ENCODE assay signal across 25 cellular contexts in genomic region chr4:172628263-172628662, GRCh38.
"Had no signal": no experiment of that assay in that cellular context is flagged by ENCODE, and none has a peak within 500 bp of the region (broad histone marks: within the 10 kb centered on the region; RNA-seq: fewer than 3 reads in every experiment).

No MANE protein-coding gene starts in this region.

- H3K4me3 Mint-ChIP-seq: dendritic cell treated with granulocyte-macrophage colony-stimulating factor and Interleukin-4, amounts not matched to agents 40 ng/mL and 50 ng/mL, for 4 days; memory B cell; mesothelial cell of epicardium; naive B cell; natural killer cell treated with Interleukin-12 subunit alpha and Interleukin-12 subunit beta and Interleukin-15 and Interleukin-18, amount 100 ng/mL, for 72 hours; neural crest cell; stimulated activated naive B cell treated with anti-CD40 and anti-IgM and Interleukin-4, amounts not matched to agents 10 μg/mL and 1 μg/mL and 100 μg/mL, for 72 hours; stimulated activated naive CD8-positive, alpha-beta T cell treated with anti-CD3 and anti-CD28 coated beads, Interleukin-15, Interleukin-2, amounts not matched to agents 100 ng/mL and 50 ng/mL, for 24 hours had no signal

- H3K9me3 Mint-ChIP-seq: memory B cell had no signal

- H3K36me3 ChIP-seq: colonic mucosa, esophagus squamous epithelium, lower lobe of right lung, right lobe of liver, transverse colon, upper lobe of right lung, uterus had no signal

- H3K27me3 ChIP-seq: colonic mucosa, esophagus squamous epithelium, right lobe of liver, transverse colon, upper lobe of right lung, uterus had no signal

- H3K9me3 ChIP-seq: colonic mucosa, esophagus squamous epithelium, lower lobe of right lung, mucosa of descending colon, psoas muscle, right lobe of liver, transverse colon, upper lobe of right lung, uterus had no signal

- H3K4me1 Mint-ChIP-seq: memory B cell; naive B cell; neural crest cell; stimulated activated naive B cell treated with anti-CD40 and anti-IgM and Interleukin-4, amounts not matched to agents 10 μg/mL and 1 μg/mL and 100 μg/mL, for 72 hours had no signal

- H3K27ac ChIP-seq: colonic mucosa, esophagus squamous epithelium, lower lobe of right lung, psoas muscle, right lobe of liver, transverse colon, upper lobe of right lung, uterus had no signal

- ATAC-seq: left ventricle myocardium superior; lower lobe of right lung; mucosa of descending colon; natural killer cell treated with Interleukin-12 subunit alpha and Interleukin-12 subunit beta and Interleukin-15 and Interleukin-18, amount 100 ng/mL, for 72 hours; psoas muscle; right lobe of liver; stimulated activated naive B cell treated with anti-CD40 and anti-IgM and Interleukin-4, amounts not matched to agents 10 μg/mL and 1 μg/mL and 100 μg/mL, for 72 hours; upper lobe of right lung had no signal

- H3K4me1 ChIP-seq: colonic mucosa, esophagus squamous epithelium, lower lobe of right lung, psoas muscle, right lobe of liver, transverse colon, upper lobe of right lung, uterus had no signal

- DNase-seq: colonic mucosa; effector memory CD4-positive, alpha-beta T cell; erythroblast; esophagus squamous epithelium; foreskin melanocyte; glutamatergic neuron; left ventricle myocardium superior; lower lobe of right lung; mucosa of descending colon; naive B cell; psoas muscle; right lobe of liver; small intestine; stimulated activated CD4-positive, alpha-beta T cell treated with anti-CD3 and anti-CD28 coated beads, Interleukin-15, amount 100 ng/mL, for 24 hours; stimulated activated CD4-positive, alpha-beta T cell treated with anti-CD3 and anti-CD28 coated beads, Interleukin-2, amount 100 ng/mL, for 48 hours; stimulated activated naive B cell treated with anti-CD40 and anti-IgM and Interleukin-4, amounts not matched to agents 10 μg/mL and 1 μg/mL and 100 μg/mL, for 72 hours; transverse colon; upper lobe of right lung; uterus had no signal

- H3K36me3 Mint-ChIP-seq: memory B cell; mesothelial cell of epicardium; naive B cell; natural killer cell treated with Interleukin-12 subunit alpha and Interleukin-12 subunit beta and Interleukin-15 and Interleukin-18, amount 100 ng/mL, for 72 hours; stimulated activated naive B cell treated with anti-CD40 and anti-IgM and Interleukin-4, amounts not matched to agents 10 μg/mL and 1 μg/mL and 100 μg/mL, for 72 hours had no signal

- H3K27ac Mint-ChIP-seq: dendritic cell treated with granulocyte-macrophage colony-stimulating factor and Interleukin-4, amounts not matched to agents 40 ng/mL and 50 ng/mL, for 4 days; memory B cell; mesothelial cell of epicardium; naive B cell; natural killer cell treated with Interleukin-12 subunit alpha and Interleukin-12 subunit beta and Interleukin-15 and Interleukin-18, amount 100 ng/mL, for 72 hours; stimulated activated naive B cell treated with anti-CD40 and anti-IgM and Interleukin-4, amounts not matched to agents 10 μg/mL and 1 μg/mL and 100 μg/mL, for 72 hours; stimulated activated naive CD8-positive, alpha-beta T cell treated with anti-CD3 and anti-CD28 coated beads, Interleukin-15, Interleukin-2, amounts not matched to agents 100 ng/mL and 50 ng/mL, for 24 hours had no signal

- H3K27me3 Mint-ChIP-seq: dendritic cell treated with granulocyte-macrophage colony-stimulating factor and Interleukin-4, amounts not matched to agents 40 ng/mL and 50 ng/mL, for 4 days; memory B cell; naive B cell; natural killer cell treated with Interleukin-12 subunit alpha and Interleukin-12 subunit beta and Interleukin-15 and Interleukin-18, amount 100 ng/mL, for 72 hours; stimulated activated naive B cell treated with anti-CD40 and anti-IgM and Interleukin-4, amounts not matched to agents 10 μg/mL and 1 μg/mL and 100 μg/mL, for 72 hours; stimulated activated naive CD8-positive, alpha-beta T cell treated with anti-CD3 and anti-CD28 coated beads, Interleukin-15, Interleukin-2, amounts not matched to agents 100 ng/mL and 50 ng/mL, for 24 hours had no signal

- H3K4me3 ChIP-seq: colonic mucosa, esophagus squamous epithelium, lower lobe of right lung, mucosa of descending colon, psoas muscle, right lobe of liver, transverse colon, upper lobe of right lung, uterus had no signal
